Comparison of ENCODE assay signal across 12 cellular contexts in the genomic region with DNA sequence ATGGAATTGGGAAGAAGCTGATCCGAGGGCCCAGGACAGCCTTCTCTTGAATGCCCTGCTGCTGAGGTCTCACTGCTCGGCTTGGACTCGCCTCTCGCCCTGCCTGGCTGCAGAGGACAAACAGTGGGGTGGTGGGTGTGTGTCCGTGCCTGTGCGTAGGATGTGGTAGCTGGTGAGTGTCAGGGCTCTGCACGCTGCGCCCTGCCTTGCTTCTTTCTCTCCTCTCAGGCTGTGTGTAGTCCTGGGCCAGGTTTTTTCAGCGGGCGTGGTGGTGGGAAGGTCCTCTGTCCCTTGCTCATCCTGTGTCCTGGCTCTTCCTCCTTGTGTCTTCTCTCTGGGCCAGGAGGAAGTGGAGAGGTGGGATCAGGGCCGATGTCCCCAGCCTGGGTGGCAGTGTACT.
"Had no signal": no experiment of that assay in that cellular context is flagged by ENCODE, and none has a peak within 500 bp of the region (broad histone marks: within the 10 kb centered on the region; RNA-seq: fewer than 3 reads in every experiment).

No MANE protein-coding gene starts in this region.

- H3K9me3 ChIP-seq: heart left ventricle, tibial artery had no signal

- DNase-seq: activated CD4-positive, alpha-beta T cell treated with anti-CD3 and anti-CD28 coated beads for 48 hours; activated CD8-positive, alpha-beta memory T cell treated with anti-CD3 and anti-CD28 coated beads, Interleukin-2, amount 50 U/mL, for 48 hours; activated naive CD4-positive, alpha-beta T cell; dermis blood vessel endothelial cell; naive thymus-derived CD8-positive, alpha-beta T cell; nucleus accumbens; stimulated activated CD4-positive, alpha-beta T cell treated with anti-CD3 and anti-CD28 coated beads, Interleukin-4, amount 100 ng/mL, for 1 hour; stimulated activated naive CD4-positive, alpha-beta T cell; tibial artery had no signal

- H3K9me3 Mint-ChIP-seq: naive thymus-derived CD8-positive, alpha-beta T cell; T-helper 1 cell treated with Interleukin-12 subunit alpha and Interleukin-12 subunit beta and Interleukin-4 antibody, amounts not matched to agents 30 μg/mL and 1 μg/mL, for 36 hours; WTC11 had no signal

- H3K27ac Mint-ChIP-seq: T-helper 1 cell treated with Interleukin-12 subunit alpha and Interleukin-12 subunit beta and Interleukin-4 antibody, amounts not matched to agents 30 μg/mL and 1 μg/mL, for 36 hours; WTC11 had no signal

- H3K27me3 Mint-ChIP-seq: naive thymus-derived CD8-positive, alpha-beta T cell had no signal

- ATAC-seq: naive thymus-derived CD8-positive, alpha-beta T cell; WTC11 had no signal

- H3K27ac ChIP-seq: heart left ventricle, tibial artery had no signal

- H3K4me3 ChIP-seq: heart left ventricle, tibial artery had no signal

- H3K27me3 ChIP-seq: heart left ventricle, tibial artery had no signal

- H3K4me3 Mint-ChIP-seq: naive thymus-derived CD8-positive, alpha-beta T cell; T-helper 1 cell treated with Interleukin-12 subunit alpha and Interleukin-12 subunit beta and Interleukin-4 antibody, amounts not matched to agents 30 μg/mL and 1 μg/mL, for 36 hours; WTC11 had no signal

- H3K36me3 Mint-ChIP-seq: naive thymus-derived CD8-positive, alpha-beta T cell; WTC11 had no signal

- H3K36me3 ChIP-seq: heart left ventricle, tibial artery had no signal
